Comparison of ENCODE assay signal across 20 cellular contexts in genomic region chr17:4846635-4847390, GRCh38.
"Had no signal": no experiment of that assay in that cellular context is flagged by ENCODE, and none has a peak within 500 bp of the region (broad histone marks: within the 10 kb centered on the region; RNA-seq: fewer than 3 reads in every experiment).

No MANE protein-coding gene starts in this region.

- H3K4me3 ChIP-seq: sigmoid colon, spleen, thoracic aorta, upper lobe of right lung had no signal

- H3K4me3 Mint-ChIP-seq: activated CD4-positive, alpha-beta T cell treated with anti-CD3 and anti-CD28 coated beads for 36 hours; activated naive CD8-positive, alpha-beta T cell treated with anti-CD3 and anti-CD28 coated beads for 36 hours; endodermal cell; naive thymus-derived CD8-positive, alpha-beta T cell; stimulated activated memory B cell treated with anti-CD40 and anti-IgM and Interleukin-4, amounts not matched to agents 10 μg/mL and 1 μg/mL and 100 μg/mL, for 72 hours; T-helper 2 cell treated with Interferon-gamma antibody and Interleukin-4, amounts not matched to agents 5 μg/mL and 100 μg/mL, for 36 hours; WTC11 had no signal

- H3K36me3 ChIP-seq: neutrophil, sigmoid colon, thoracic aorta, upper lobe of right lung had no signal

- H3K9me3 Mint-ChIP-seq: activated naive CD8-positive, alpha-beta T cell treated with anti-CD3 and anti-CD28 coated beads for 36 hours; endodermal cell; stimulated activated memory B cell treated with anti-CD40 and anti-IgM and Interleukin-4, amounts not matched to agents 10 μg/mL and 1 μg/mL and 100 μg/mL, for 72 hours; WTC11 had no signal

- FAIRE-seq: frontal cortex, TTC549 had no signal

- H3K27ac ChIP-seq: parathyroid adenoma, sigmoid colon had no signal

- H3K27me3 Mint-ChIP-seq: activated CD4-positive, alpha-beta T cell treated with anti-CD3 and anti-CD28 coated beads for 36 hours; activated naive CD8-positive, alpha-beta T cell treated with anti-CD3 and anti-CD28 coated beads for 36 hours; naive thymus-derived CD8-positive, alpha-beta T cell; stimulated activated memory B cell treated with anti-CD40 and anti-IgM and Interleukin-4, amounts not matched to agents 10 μg/mL and 1 μg/mL and 100 μg/mL, for 72 hours had no signal

- H3K36me3 Mint-ChIP-seq: WTC11 had no signal

- H3K9ac ChIP-seq: parathyroid adenoma had no signal

- H3K9me3 ChIP-seq: neutrophil, sigmoid colon, spleen, thoracic aorta, upper lobe of right lung had no signal

- DNase-seq: activated CD4-positive, alpha-beta T cell treated with anti-CD3 and anti-CD28 coated beads for 36 hours; activated CD4-positive, alpha-beta T cell treated with anti-CD3 and anti-CD28 coated beads, Interleukin-2, amount 50 U/mL, for 48 hours; activated naive CD4-positive, alpha-beta T cell; activated naive CD8-positive, alpha-beta T cell treated with anti-CD3 and anti-CD28 coated beads for 36 hours; amniotic stem cell; endodermal cell; mesendoderm; naive thymus-derived CD8-positive, alpha-beta T cell; sigmoid colon; spleen; stimulated activated CD4-positive, alpha-beta T cell treated with anti-CD3 and anti-CD28 coated beads, Interleukin-4, amount 100 ng/mL, for 4 hours; upper lobe of right lung had no signal

- ATAC-seq: activated CD4-positive, alpha-beta T cell treated with anti-CD3 and anti-CD28 coated beads for 36 hours; naive thymus-derived CD8-positive, alpha-beta T cell; stimulated activated memory B cell treated with anti-CD40 and anti-IgM and Interleukin-4, amounts not matched to agents 10 μg/mL and 1 μg/mL and 100 μg/mL, for 72 hours; upper lobe of right lung; WTC11 had no signal

- H3K27me3 ChIP-seq: neutrophil, sigmoid colon, spleen, upper lobe of right lung had no signal

- H2AFZ ChIP-seq: parathyroid adenoma had no signal

- H3K27ac Mint-ChIP-seq: activated CD4-positive, alpha-beta T cell treated with anti-CD3 and anti-CD28 coated beads for 36 hours; activated naive CD8-positive, alpha-beta T cell treated with anti-CD3 and anti-CD28 coated beads for 36 hours; stimulated activated memory B cell treated with anti-CD40 and anti-IgM and Interleukin-4, amounts not matched to agents 10 μg/mL and 1 μg/mL and 100 μg/mL, for 72 hours; T-helper 2 cell treated with Interferon-gamma antibody and Interleukin-4, amounts not matched to agents 5 μg/mL and 100 μg/mL, for 36 hours had no signal
